Comparison of ENCODE assay signal across 1 cellular context in the genomic region with DNA sequence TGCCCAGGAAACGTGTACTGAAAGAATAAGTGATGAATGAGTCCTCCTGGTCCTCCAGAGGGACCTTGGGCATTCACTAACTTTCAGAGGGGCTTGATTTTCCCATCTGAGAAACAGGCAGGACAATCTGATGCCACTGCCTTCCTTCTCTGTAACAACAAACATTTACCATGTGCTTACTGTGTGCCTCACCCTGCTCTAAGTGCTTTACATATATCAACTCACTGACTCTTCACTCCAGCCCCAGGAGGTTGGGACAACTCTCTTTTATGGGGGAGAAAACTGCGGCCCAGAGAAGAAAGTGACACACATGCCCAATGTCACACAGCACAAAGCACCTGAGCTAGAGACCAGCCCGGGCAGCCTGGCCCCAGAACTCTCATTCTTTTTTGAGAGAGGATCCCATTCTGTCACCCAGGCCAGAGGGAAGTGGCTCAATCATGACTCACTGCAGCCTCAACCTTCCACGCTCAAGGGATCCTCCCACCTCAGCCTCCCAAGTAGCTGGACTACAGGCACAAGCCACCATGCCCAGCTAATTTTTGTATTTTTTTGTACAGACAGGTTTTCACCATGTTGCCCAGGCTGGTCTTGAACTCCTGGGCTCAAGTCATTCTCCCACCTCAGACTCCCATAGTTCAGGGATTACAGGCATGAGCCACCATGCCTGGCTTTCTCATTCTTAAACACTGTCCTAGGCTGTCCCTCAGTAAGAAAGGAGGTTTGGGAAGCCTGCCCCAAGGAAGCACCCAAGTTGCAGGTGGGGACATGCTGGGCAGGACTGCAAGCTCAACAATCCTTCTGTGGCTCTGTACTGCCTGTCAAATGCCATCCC.
TF ChIP-seq lines count a peak whose summit lies in the region.

No MANE protein-coding gene starts in this region.

TF ChIP-seq in HepG2, 621 proteins besides CTCF, POLR2A, EP300 and RAD21 (continued from another document and continues in another):
- TF ChIP-seq, protein P1, sequence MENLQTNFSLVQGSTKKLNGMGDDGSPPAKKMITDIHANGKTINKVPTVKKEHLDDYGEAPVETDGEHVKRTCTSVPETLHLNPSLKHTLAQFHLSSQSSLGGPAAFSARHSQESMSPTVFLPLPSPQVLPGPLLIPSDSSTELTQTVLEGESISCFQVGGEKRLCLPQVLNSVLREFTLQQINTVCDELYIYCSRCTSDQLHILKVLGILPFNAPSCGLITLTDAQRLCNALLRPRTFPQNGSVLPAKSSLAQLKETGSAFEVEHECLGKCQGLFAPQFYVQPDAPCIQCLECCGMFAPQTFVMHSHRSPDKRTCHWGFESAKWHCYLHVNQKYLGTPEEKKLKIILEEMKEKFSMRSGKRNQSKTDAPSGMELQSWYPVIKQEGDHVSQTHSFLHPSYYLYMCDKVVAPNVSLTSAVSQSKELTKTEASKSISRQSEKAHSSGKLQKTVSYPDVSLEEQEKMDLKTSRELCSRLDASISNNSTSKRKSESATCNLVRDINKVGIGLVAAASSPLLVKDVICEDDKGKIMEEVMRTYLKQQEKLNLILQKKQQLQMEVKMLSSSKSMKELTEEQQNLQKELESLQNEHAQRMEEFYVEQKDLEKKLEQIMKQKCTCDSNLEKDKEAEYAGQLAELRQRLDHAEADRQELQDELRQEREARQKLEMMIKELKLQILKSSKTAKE (CRISPR knock-in tag; IDR thresholded peaks at IDR 0.05; ENCODE audit: borderline replicate concordance), result no peak
- TF ChIP-seq SIX1 (CRISPR knock-in tag; IDR thresholded peaks at IDR 0.05; ENCODE audit: borderline replicate concordance) (no peak), ZNF20 (CRISPR knock-in tag; IDR thresholded peaks at IDR 0.05) (no peak), MLXIP (CRISPR knock-in tag; IDR thresholded peaks at IDR 0.05; ENCODE audit: borderline replicate concordance) (no peak), ZNF564 (CRISPR knock-in tag; IDR thresholded peaks at IDR 0.05) (no peak), DNMT1 (CRISPR knock-in tag; IDR thresholded peaks at IDR 0.05) (peak; percentile 80; the same call in 1 of the 2 replicates), FIP1L1 (IDR thresholded peaks at IDR 0.05; ENCODE audit: borderline replicate concordance, insufficient read depth, low read depth, low read length) (no peak), ZSCAN21 (CRISPR knock-in tag; IDR thresholded peaks at IDR 0.05; ENCODE audit: borderline replicate concordance) (no peak), CHD4 (IDR thresholded peaks at IDR 0.05; ENCODE audit: borderline replicate concordance, low read length) (no peak), SATB2 (CRISPR knock-in tag; IDR thresholded peaks at IDR 0.05) (no peak), GABPB1 (CRISPR knock-in tag; IDR thresholded peaks at IDR 0.05) (no peak), MIXL1 (CRISPR knock-in tag; IDR thresholded peaks at IDR 0.05) (no peak), MEIS1 (CRISPR knock-in tag; IDR thresholded peaks at IDR 0.05; ENCODE audit: borderline replicate concordance) (peak; percentile 69; the same call in 1 of the 2 replicates), ZNF878 (CRISPR knock-in tag; IDR thresholded peaks at IDR 0.05) (no peak), NFIC (IDR thresholded peaks at IDR 0.05; ENCODE audit: low read length) (no peak), BRCA1 (CRISPR knock-in tag; IDR thresholded peaks at IDR 0.05) (no peak), ZBTB3 (CRISPR knock-in tag; IDR thresholded peaks at IDR 0.05; ENCODE audit: borderline replicate concordance, low read depth) (no peak), SOX5 (CRISPR knock-in tag; IDR thresholded peaks at IDR 0.05; ENCODE audit: borderline replicate concordance) (no peak), FOSL2 (CRISPR knock-in tag; IDR thresholded peaks at IDR 0.05) (peak; percentile 60), MED1 (CRISPR knock-in tag; IDR thresholded peaks at IDR 0.05) (no peak), ZNF407 (CRISPR knock-in tag; IDR thresholded peaks at IDR 0.05; ENCODE audit: not compliant biosample characterization) (peak; percentile 16), KMT2A (CRISPR knock-in tag; IDR thresholded peaks at IDR 0.05) (peak; percentile 1; the same call in 1 of the 2 replicates), ZNF333 (CRISPR knock-in tag; IDR thresholded peaks at IDR 0.05; ENCODE audit: borderline replicate concordance) (no peak), ZNF224 (CRISPR knock-in tag; IDR thresholded peaks at IDR 0.05) (no peak), IRF2 (CRISPR knock-in tag; IDR thresholded peaks at IDR 0.05) (no peak), AKAP8 (CRISPR knock-in tag; IDR thresholded peaks at IDR 0.05) (no peak), ZMYM2 (CRISPR knock-in tag; IDR thresholded peaks at IDR 0.05) (no peak)
- TF ChIP-seq, protein P2, sequence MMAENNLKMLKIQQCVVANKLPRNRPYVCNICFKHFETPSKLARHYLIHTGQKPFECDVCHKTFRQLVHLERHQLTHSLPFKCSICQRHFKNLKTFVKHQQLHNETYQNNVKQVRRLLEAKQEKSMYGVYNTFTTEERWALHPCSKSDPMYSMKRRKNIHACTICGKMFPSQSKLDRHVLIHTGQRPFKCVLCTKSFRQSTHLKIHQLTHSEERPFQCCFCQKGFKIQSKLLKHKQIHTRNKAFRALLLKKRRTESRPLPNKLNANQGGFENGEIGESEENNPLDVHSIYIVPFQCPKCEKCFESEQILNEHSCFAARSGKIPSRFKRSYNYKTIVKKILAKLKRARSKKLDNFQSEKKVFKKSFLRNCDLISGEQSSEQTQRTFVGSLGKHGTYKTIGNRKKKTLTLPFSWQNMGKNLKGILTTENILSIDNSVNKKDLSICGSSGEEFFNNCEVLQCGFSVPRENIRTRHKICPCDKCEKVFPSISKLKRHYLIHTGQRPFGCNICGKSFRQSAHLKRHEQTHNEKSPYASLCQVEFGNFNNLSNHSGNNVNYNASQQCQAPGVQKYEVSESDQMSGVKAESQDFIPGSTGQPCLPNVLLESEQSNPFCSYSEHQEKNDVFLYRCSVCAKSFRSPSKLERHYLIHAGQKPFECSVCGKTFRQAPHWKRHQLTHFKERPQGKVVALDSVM (CRISPR knock-in tag; IDR thresholded peaks at IDR 0.05), result peak; percentile 95
- TF ChIP-seq, protein P3, sequence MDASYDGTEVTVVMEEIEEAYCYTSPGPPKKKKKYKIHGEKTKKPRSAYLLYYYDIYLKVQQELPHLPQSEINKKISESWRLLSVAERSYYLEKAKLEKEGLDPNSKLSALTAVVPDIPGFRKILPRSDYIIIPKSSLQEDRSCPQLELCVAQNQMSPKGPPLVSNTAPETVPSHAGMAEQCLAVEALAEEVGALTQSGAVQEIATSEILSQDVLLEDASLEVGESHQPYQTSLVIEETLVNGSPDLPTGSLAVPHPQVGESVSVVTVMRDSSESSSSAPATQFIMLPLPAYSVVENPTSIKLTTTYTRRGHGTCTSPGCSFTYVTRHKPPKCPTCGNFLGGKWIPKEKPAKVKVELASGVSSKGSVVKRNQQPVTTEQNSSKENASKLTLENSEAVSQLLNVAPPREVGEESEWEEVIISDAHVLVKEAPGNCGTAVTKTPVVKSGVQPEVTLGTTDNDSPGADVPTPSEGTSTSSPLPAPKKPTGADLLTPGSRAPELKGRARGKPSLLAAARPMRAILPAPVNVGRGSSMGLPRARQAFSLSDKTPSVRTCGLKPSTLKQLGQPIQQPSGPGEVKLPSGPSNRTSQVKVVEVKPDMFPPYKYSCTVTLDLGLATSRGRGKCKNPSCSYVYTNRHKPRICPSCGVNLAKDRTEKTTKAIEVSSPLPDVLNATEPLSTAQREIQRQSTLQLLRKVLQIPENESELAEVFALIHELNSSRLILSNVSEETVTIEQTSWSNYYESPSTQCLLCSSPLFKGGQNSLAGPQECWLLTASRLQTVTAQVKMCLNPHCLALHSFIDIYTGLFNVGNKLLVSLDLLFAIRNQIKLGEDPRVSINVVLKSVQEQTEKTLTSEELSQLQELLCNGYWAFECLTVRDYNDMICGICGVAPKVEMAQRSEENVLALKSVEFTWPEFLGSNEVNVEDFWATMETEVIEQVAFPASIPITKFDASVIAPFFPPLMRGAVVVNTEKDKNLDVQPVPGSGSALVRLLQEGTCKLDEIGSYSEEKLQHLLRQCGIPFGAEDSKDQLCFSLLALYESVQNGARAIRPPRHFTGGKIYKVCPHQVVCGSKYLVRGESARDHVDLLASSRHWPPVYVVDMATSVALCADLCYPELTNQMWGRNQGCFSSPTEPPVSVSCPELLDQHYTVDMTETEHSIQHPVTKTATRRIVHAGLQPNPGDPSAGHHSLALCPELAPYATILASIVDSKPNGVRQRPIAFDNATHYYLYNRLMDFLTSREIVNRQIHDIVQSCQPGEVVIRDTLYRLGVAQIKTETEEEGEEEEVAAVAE (CRISPR knock-in tag; IDR thresholded peaks at IDR 0.05; ENCODE audit: borderline replicate concordance), result no peak
- TF ChIP-seq, protein P4, sequence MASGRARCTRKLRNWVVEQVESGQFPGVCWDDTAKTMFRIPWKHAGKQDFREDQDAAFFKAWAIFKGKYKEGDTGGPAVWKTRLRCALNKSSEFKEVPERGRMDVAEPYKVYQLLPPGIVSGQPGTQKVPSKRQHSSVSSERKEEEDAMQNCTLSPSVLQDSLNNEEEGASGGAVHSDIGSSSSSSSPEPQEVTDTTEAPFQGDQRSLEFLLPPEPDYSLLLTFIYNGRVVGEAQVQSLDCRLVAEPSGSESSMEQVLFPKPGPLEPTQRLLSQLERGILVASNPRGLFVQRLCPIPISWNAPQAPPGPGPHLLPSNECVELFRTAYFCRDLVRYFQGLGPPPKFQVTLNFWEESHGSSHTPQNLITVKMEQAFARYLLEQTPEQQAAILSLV (CRISPR knock-in tag; IDR thresholded peaks at IDR 0.05; ENCODE audit: borderline replicate concordance), result peak; percentile 88; the same call in 1 of the 2 replicates
- TF ChIP-seq, protein P5, sequence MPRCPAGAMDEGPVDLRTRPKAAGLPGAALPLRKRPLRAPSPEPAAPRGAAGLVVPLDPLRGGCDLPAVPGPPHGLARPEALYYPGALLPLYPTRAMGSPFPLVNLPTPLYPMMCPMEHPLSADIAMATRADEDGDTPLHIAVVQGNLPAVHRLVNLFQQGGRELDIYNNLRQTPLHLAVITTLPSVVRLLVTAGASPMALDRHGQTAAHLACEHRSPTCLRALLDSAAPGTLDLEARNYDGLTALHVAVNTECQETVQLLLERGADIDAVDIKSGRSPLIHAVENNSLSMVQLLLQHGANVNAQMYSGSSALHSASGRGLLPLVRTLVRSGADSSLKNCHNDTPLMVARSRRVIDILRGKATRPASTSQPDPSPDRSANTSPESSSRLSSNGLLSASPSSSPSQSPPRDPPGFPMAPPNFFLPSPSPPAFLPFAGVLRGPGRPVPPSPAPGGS (CRISPR knock-in tag; IDR thresholded peaks at IDR 0.05), result 0 out of 2 replicates have a peak, but pooled peaks have one; percentile 42
